Comparison of ENCODE assay signal across 8 cellular contexts in genomic region chrX:39152106-39152649, GRCh38.
A peak's percentile ranks its signal among the peaks of the same experiment; 100 is the strongest.
DNase-seq lines count a peak whose midpoint lies in the region; ATAC-seq and TF ChIP-seq lines count a peak whose summit lies in the region.

No MANE protein-coding gene starts in this region.

- H3K79me2 ChIP-seq in smooth muscle cell (ENCODE audit: low read depth): no peaks in the 10 kb centered on the region

- H3K27ac ChIP-seq in foreskin keratinocyte (no peak overlapping the region), smooth muscle cell (ENCODE audit: low read depth) (no peak overlapping the region)

- H3K27me3 ChIP-seq in foreskin keratinocyte: no peaks in the 10 kb centered on the region
- H3K27me3 ChIP-seq in smooth muscle cell (ENCODE audit: low read depth): no peaks in the 10 kb centered on the region

- H2AFZ ChIP-seq in smooth muscle cell (ENCODE audit: low read depth): no peak overlapping the region

- H3K4me1 Mint-ChIP-seq in activated B cell treated with CpG ODN at 0.5 μM for 24 hours: peaks cover 27% of the 10 kb centered on the region

- no peak overlapping the region for H3K9ac ChIP-seq in smooth muscle cell (ENCODE audit: low read depth)

- H3K27me3 Mint-ChIP-seq in activated B cell treated with CpG ODN at 0.5 μM for 24 hours: no peaks in the 10 kb centered on the region

- no peak overlapping the region for H3K4me3 Mint-ChIP-seq in activated B cell treated with CpG ODN at 0.5 μM for 24 hours

- H3K9me3 Mint-ChIP-seq in activated B cell treated with CpG ODN at 0.5 μM for 24 hours: no peaks in the 10 kb centered on the region

- TF ChIP-seq CTCF in GM12864 (IDR thresholded peaks at IDR 0.05; ENCODE audit: low read depth, low read length, missing control alignments): peak; percentile 76
- TF ChIP-seq CTCF in activated B cell treated with CpG ODN at 0.5 μM for 24 hours (IDR thresholded peaks at IDR 0.05): no peak
- peak; percentile 61 for TF ChIP-seq CTCF in foreskin keratinocyte (conservative IDR thresholded peaks at IDR 0.05)
- TF ChIP-seq CTCF in smooth muscle cell (IDR thresholded peaks at IDR 0.05; ENCODE audit: borderline replicate concordance, insufficient read depth, poor library complexity, severe bottlenecking): peak; percentile 46

- no peaks in the 10 kb centered on the region for H3K9me3 ChIP-seq in smooth muscle cell (replicated peaks; ENCODE audit: low read depth)

- ATAC-seq in activated B cell treated with CpG ODN at 0.5 μM for 24 hours (ENCODE audit: low read depth): peak; percentile 56
- peak; percentile 39 for ATAC-seq in foreskin keratinocyte
- ATAC-seq in HG03135 (IDR thresholded peaks at IDR 0.05; ENCODE audit: unreplicated experiment): no peak
- ATAC-seq in HG02884 (IDR thresholded peaks at IDR 0.05; ENCODE audit: unreplicated experiment): no peak
- no peak for ATAC-seq in HG02571 (IDR thresholded peaks at IDR 0.05; ENCODE audit: unreplicated experiment)

- H3K27ac Mint-ChIP-seq in activated B cell treated with CpG ODN at 0.5 μM for 24 hours: no peak overlapping the region

- DNase-seq in GM12864 (ENCODE audit: low read depth) (no peak), NCI-H146 (lab: John Stamatoyannopoulos, UW) (peak; percentile 85), activated B cell treated with CpG ODN at 0.5 μM for 24 hours (peak; percentile 23), foreskin keratinocyte (no peak), smooth muscle cell (lab: John Stamatoyannopoulos, UW; ENCODE audit: unreplicated experiment) (peak; percentile 4)

- H3K4me1 ChIP-seq in foreskin keratinocyte (no peaks in the 10 kb centered on the region), smooth muscle cell (ENCODE audit: low read depth) (no peaks in the 10 kb centered on the region)

- WGBS in smooth muscle cell (ENCODE audit: low lambda C conversion rate): 36% methylated on average over 7 of the region's 7 CpGs

- intact Hi-C loops in activated B cell treated with CpG ODN at 0.5 μM for 24 hours (cut with micrococcal nuclease): loop anchor here (1.0 kb wide), 1 partner anchor 384 kb away; no protein-coding TSS in a partner anchor

- no peaks in the 10 kb centered on the region for H3F3A ChIP-seq in smooth muscle cell (ENCODE audit: low read depth)

- H3K36me3 ChIP-seq in smooth muscle cell (ENCODE audit: low read depth): no peaks in the 10 kb centered on the region

- H3K4me3 ChIP-seq in GM12864 (ENCODE audit: low read depth, low read length): no peak overlapping the region
- no peak overlapping the region for H3K4me3 ChIP-seq in smooth muscle cell

- no peak overlapping the region for H3K4me2 ChIP-seq in smooth muscle cell

- H4K20me1 ChIP-seq in smooth muscle cell (ENCODE audit: low read depth): no peaks in the 10 kb centered on the region

- CTCF ChIA-PET in activated B cell treated with CpG ODN at 0.5 μM for 24 hours (lab: Charles Lee): interaction anchor here (0.5 to 2.3 kb wide), 9 partner anchors 11 to 1642 kb away, joined by 3 to 28 read pairs (median 3); partner anchors contain the start of gene MID1IP1

- POLR2A ChIA-PET in activated B cell treated with CpG ODN at 0.5 μM for 24 hours (lab: Charles Lee): interaction anchor here (1.6 kb wide), 1 partner anchor 348 kb away, joined by 4 read pairs; no protein-coding TSS in a partner anchor

- H3K36me3 Mint-ChIP-seq in activated B cell treated with CpG ODN at 0.5 μM for 24 hours (ENCODE audit: low read depth): no peaks in the 10 kb centered on the region

Comparison
In these comparisons a context has a peak if more than half of its experiments do, and no peak if none do; other contexts are left out.
1. DNase-seq: peak in NCI-H146 (single experiment), activated B cell treated with CpG ODN at 0.5 μM for 24 hours (single experiment) and smooth muscle cell (single experiment); none in GM12864 (single experiment) and foreskin keratinocyte (0 of 2).
2. ATAC-seq: peak in activated B cell treated with CpG ODN at 0.5 μM for 24 hours (single experiment) and foreskin keratinocyte (single experiment); none in HG03135 (single experiment), HG02884 (single experiment) and HG02571 (single experiment).